12 cellular contexts compared by ENCODE assay signal in genomic region chr1:174912243-174912642, GRCh38.
DNase-seq lines count a peak whose midpoint lies in the region; ATAC-seq and TF ChIP-seq lines count a peak whose summit lies in the region.
"Had no signal": no experiment of that assay in that cellular context is flagged by ENCODE, and none has a peak within 500 bp of the region (broad histone marks: within the 10 kb centered on the region; RNA-seq: fewer than 3 reads in every experiment).

No MANE protein-coding gene starts in this region.

- H3K4me3 Mint-ChIP-seq in activated naive CD4-positive, alpha-beta T cell treated with anti-CD3 and anti-CD28 coated beads, Interleukin-2, amount 10 ng/mL, durations not matched to agents 7 days and 5 days = no peak overlapping the region
- H3K4me3 Mint-ChIP-seq: neural progenitor cell had no signal

- H3K4me3 ChIP-seq in choroid plexus epithelial cell (ENCODE audit: low read depth, low read length) = no peak overlapping the region
- H3K4me3 ChIP-seq: cardiac muscle cell, heart left ventricle, left lung, neural progenitor cell had no signal

- CTCF ChIA-PET in activated naive CD4-positive, alpha-beta T cell treated with anti-CD3 and anti-CD28 coated beads, Interleukin-2, amount 10 ng/mL, durations not matched to agents 7 days and 5 days (lab: Charles Lee) = no interaction called here

- H3K27me3 Mint-ChIP-seq in activated naive CD4-positive, alpha-beta T cell treated with anti-CD3 and anti-CD28 coated beads, Interleukin-2, amount 10 ng/mL, durations not matched to agents 7 days and 5 days = no peaks in the 10 kb centered on the region

- ATAC-seq in HG03378 (IDR thresholded peaks at IDR 0.05; ENCODE audit: unreplicated experiment) = peak; percentile 74
- ATAC-seq in stimulated activated naive CD8-positive, alpha-beta T cell treated with anti-CD3 and anti-CD28 coated beads, Interleukin-15, Interleukin-2, amounts not matched to agents 100 U/mL and 50 U/mL, for 24 hours = peak; percentile 75
- no peak for ATAC-seq in left lobe of liver
- ATAC-seq: heart left ventricle, left lung had no signal

- H3K9me3 Mint-ChIP-seq in activated naive CD4-positive, alpha-beta T cell treated with anti-CD3 and anti-CD28 coated beads, Interleukin-2, amount 10 ng/mL, durations not matched to agents 7 days and 5 days = peaks cover 9% of the 10 kb centered on the region
- H3K9me3 Mint-ChIP-seq: neural progenitor cell had no signal

- peaks cover 29% of the 10 kb centered on the region for H3K4me1 Mint-ChIP-seq in activated naive CD4-positive, alpha-beta T cell treated with anti-CD3 and anti-CD28 coated beads, Interleukin-2, amount 10 ng/mL, durations not matched to agents 7 days and 5 days
- H3K4me1 Mint-ChIP-seq: neural progenitor cell had no signal

- H3K27ac Mint-ChIP-seq in activated naive CD4-positive, alpha-beta T cell treated with anti-CD3 and anti-CD28 coated beads, Interleukin-2, amount 10 ng/mL, durations not matched to agents 7 days and 5 days = no peak overlapping the region
- H3K27ac Mint-ChIP-seq: neural progenitor cell had no signal

- peaks cover 5% of the 10 kb centered on the region for H3K36me3 Mint-ChIP-seq in activated naive CD4-positive, alpha-beta T cell treated with anti-CD3 and anti-CD28 coated beads, Interleukin-2, amount 10 ng/mL, durations not matched to agents 7 days and 5 days
- H3K36me3 Mint-ChIP-seq: neural progenitor cell had no signal

- no peak for TF ChIP-seq CTCF in choroid plexus epithelial cell (conservative IDR thresholded peaks at IDR 0.05; ENCODE audit: low read depth, low read length)

- DNase-seq in activated naive CD4-positive, alpha-beta T cell treated with Interleukin-2 at 50 U/mL for 16 hours = peak; percentile 42
- DNase-seq in activated naive CD4-positive, alpha-beta T cell treated with anti-CD3 and anti-CD28 coated beads, Interleukin-2, amount 10 ng/mL, durations not matched to agents 7 days and 5 days = no peak
- peak; percentile 4 for DNase-seq in choroid plexus epithelial cell (ENCODE audit: low read depth)
- DNase-seq in stimulated activated naive CD8-positive, alpha-beta T cell treated with anti-CD3 and anti-CD28 coated beads, Interleukin-15, Interleukin-2, amounts not matched to agents 100 U/mL and 50 U/mL, for 24 hours = peak; percentile 18
- no peak for DNase-seq in left lobe of liver (ENCODE audit: low spot score)
- no peak for DNase-seq in NOMO-1 (lab: John Stamatoyannopoulos, UW; ENCODE audit: unreplicated experiment in 2 of 2)
- DNase-seq in NCI-H128 (lab: John Stamatoyannopoulos, UW; ENCODE audit: unreplicated experiment) = no peak
- DNase-seq: heart left ventricle, left lung had no signal

Comparison
In these comparisons a context has a peak if more than half of its experiments do, and no peak if none do; other contexts are left out.
1. DNase-seq: peak in activated naive CD4-positive, alpha-beta T cell treated with Interleukin-2 at 50 U/mL for 16 hours (single experiment), choroid plexus epithelial cell (single experiment) and stimulated activated naive CD8-positive, alpha-beta T cell treated with anti-CD3 and anti-CD28 coated beads, Interleukin-15, Interleukin-2, amounts not matched to agents 100 U/mL and 50 U/mL, for 24 hours (single experiment); none in activated naive CD4-positive, alpha-beta T cell treated with anti-CD3 and anti-CD28 coated beads, Interleukin-2, amount 10 ng/mL, durations not matched to agents 7 days and 5 days (single experiment), left lobe of liver (single experiment), NOMO-1 (0 of 2) and NCI-H128 (single experiment).